8 cellular contexts compared by ENCODE assay signal in genomic region chr3:62318752-62319569, GRCh38. TPM values are rescaled to one million over a fixed set of nuclear protein-coding genes. Genes with fewer than 3 reads are reported as not detected.
DNase-seq lines count a peak whose midpoint lies in the region; ATAC-seq and TF ChIP-seq lines count a peak whose summit lies in the region.

No MANE protein-coding gene starts in this region.

- DNase-seq in CD1c-positive myeloid dendritic cell (ENCODE audit: extremely low spot score) (peak; percentile 93), GM20000 (ENCODE audit: low spot score) (peak; percentile 28), HT-29 (ENCODE audit: low spot score) (peak; percentile 41), SK-MEL-5 (ENCODE audit: low read depth, low spot score) (peak; percentile 89), Right ventricle myocardium superior (peak; percentile 91), ovary (peak; percentile 77 to 94 (median 84)), thoracic aorta (ENCODE audit: low spot score) (peak; percentile 65)
- DNase-seq in activated naive CD8-positive, alpha-beta T cell treated with anti-CD3 and anti-CD28 coated beads, Interleukin-2, amount 50 U/mL, for 24 hours, result peak; percentile 69

- peaks cover 10% of the 10 kb centered on the region for H3K4me1 Mint-ChIP-seq in activated naive CD8-positive, alpha-beta T cell treated with anti-CD3 and anti-CD28 coated beads, Interleukin-2, amount 50 U/mL, for 24 hours

- H3K9me3 Mint-ChIP-seq in activated naive CD8-positive, alpha-beta T cell treated with anti-CD3 and anti-CD28 coated beads, Interleukin-2, amount 50 U/mL, for 24 hours, result peaks cover 30% of the 10 kb centered on the region

- H3K27me3 ChIP-seq in ovary (no peaks in the 10 kb centered on the region), thoracic aorta (replicated peaks; ENCODE audit: insufficient read depth) (no peaks in the 10 kb centered on the region)

- H3K36me3 ChIP-seq in ovary, result no peaks in the 10 kb centered on the region
- no peaks in the 10 kb centered on the region for H3K36me3 ChIP-seq in thoracic aorta

- peak overlapping the region; percentile 98 for H3K27ac Mint-ChIP-seq in activated naive CD8-positive, alpha-beta T cell treated with anti-CD3 and anti-CD28 coated beads, Interleukin-2, amount 50 U/mL, for 24 hours

- peaks cover 32% of the 10 kb centered on the region for H3K27me3 Mint-ChIP-seq in activated naive CD8-positive, alpha-beta T cell treated with anti-CD3 and anti-CD28 coated beads, Interleukin-2, amount 50 U/mL, for 24 hours

- peak overlapping the region; percentile 87 for H3K4me3 Mint-ChIP-seq in activated naive CD8-positive, alpha-beta T cell treated with anti-CD3 and anti-CD28 coated beads, Interleukin-2, amount 50 U/mL, for 24 hours

- TF ChIP-seq CTCF in GM20000 (IDR thresholded peaks at IDR 0.05; ENCODE audit: extremely low read depth, missing control alignments) (no peak), ovary (IDR thresholded peaks at IDR 0.05) (no peak), thoracic aorta (IDR thresholded peaks at IDR 0.05) (no peak)

- H3K4me3 ChIP-seq in ovary, result peak overlapping the region; percentile 45
- peak overlapping the region; percentile 74 for H3K4me3 ChIP-seq in thoracic aorta

- WGBS in ovary, 3 donors, result 1 to 2% (median 1%) methylated on average over 59 to 60 of the region's 60 CpGs

- H3K9me3 ChIP-seq in ovary (no peaks in the 10 kb centered on the region), thoracic aorta (no peaks in the 10 kb centered on the region)

- H3K4me1 ChIP-seq in ovary (ENCODE audit: insufficient read depth) (no peaks in the 10 kb centered on the region), thoracic aorta (ENCODE audit: control insufficient read depth in 1 of 2, low read depth in 2 of 2) (peaks cover 0 to 6% of the 10 kb centered on the region in 2 donors)

- peaks cover 6% of the 10 kb centered on the region for H3K36me3 Mint-ChIP-seq in activated naive CD8-positive, alpha-beta T cell treated with anti-CD3 and anti-CD28 coated beads, Interleukin-2, amount 50 U/mL, for 24 hours (ENCODE audit: low read depth)

- H3K27ac ChIP-seq in ovary (peak overlapping the region in 1 of 2 donors; percentile 51), thoracic aorta (peak overlapping the region; percentile 63 to 67)

- in situ Hi-C loops in SK-MEL-5 (cut with HindIII; ENCODE audit: low pct_unique_long_range_greater_than_20kb, low sequenced_read_pairs), result no loop called here

- peak; percentile 88 for ATAC-seq in activated naive CD8-positive, alpha-beta T cell treated with anti-CD3 and anti-CD28 coated beads, Interleukin-2, amount 50 U/mL, for 24 hours
- ATAC-seq in Right ventricle myocardium superior (ENCODE audit: poor library complexity) (peak; percentile 98), thoracic aorta (ENCODE audit: insufficient number of reproducible peaks, low FRiP score, low read depth) (peak; percentile 72)

- no peak for TF ChIP-seq EP300 in ovary (IDR thresholded peaks at IDR 0.05)

- intact Hi-C loops in Right ventricle myocardium superior (cut with DNase I), result loop anchor here (10.0 kb wide), 1 partner anchor 104 kb away; no protein-coding TSS in a partner anchor
- intact Hi-C loops in ovary (cut with DNase I), result no loop called here

- TF ChIP-seq POLR2A in ovary (IDR thresholded peaks at IDR 0.05), result peak; percentile 42

RNA-seq across cellular contexts. Expression of gene FEZF2, which starts 54.4 kb away (rescaled TPM):
- not detected in 2 replicates for total RNA-seq in HT-29 (2014; rRNA removed; shearing (Covaris generic))
- not detected in 2 replicates for total RNA-seq in SK-MEL-5 (2014; rRNA removed; shearing (Covaris generic))
- not detected in 2 replicates for polyA plus RNA-seq in SK-MEL-5 (2015; cell fraction: cytosol; rRNA removed)
- polyA plus RNA-seq in SK-MEL-5 (2015; cell fraction: nucleus; rRNA removed), result not detected in 2 replicates
- total RNA-seq in Right ventricle myocardium superior, result not detected
- not detected for total RNA-seq in ovary
- under 1 TPM in 1 of 2 donors, not detected in 1; 0.29 TPM for polyA plus RNA-seq in ovary
- total RNA-seq in thoracic aorta, result not detected

Comparison
In these comparisons a context has a peak if more than half of its experiments do, and no peak if none do; other contexts are left out.
1. DNase-seq: peak in every context shown above with its lines; median percentile 93 in CD1c-positive myeloid dendritic cell; 91 in Right ventricle myocardium superior; 89 in SK-MEL-5; 84 in ovary; 69 in activated naive CD8-positive, alpha-beta T cell treated with anti-CD3 and anti-CD28 coated beads, Interleukin-2, amount 50 U/mL, for 24 hours; 65 in thoracic aorta; 41 in HT-29; 28 in GM20000.